In genomic region chr16:87778830-87779579, GRCh38 we compare ENCODE assay signal across 8 cellular contexts. TPM values are rescaled to one million over a fixed set of nuclear protein-coding genes. Genes with fewer than 3 reads are reported as not detected.
DNase-seq lines count a peak whose midpoint lies in the region; ATAC-seq and TF ChIP-seq lines count a peak whose summit lies in the region.

No MANE protein-coding gene starts in this region.

- no peaks in the 10 kb centered on the region for H3K27me3 ChIP-seq in kidney epithelial cell (ENCODE audit: control insufficient read depth, insufficient read depth, low read length)

- H3K36me3 ChIP-seq in kidney epithelial cell (ENCODE audit: control insufficient read depth, insufficient read depth, low read length): no peaks in the 10 kb centered on the region

- peak; percentile 95 for TF ChIP-seq CTCF in AG09319 (IDR thresholded peaks at IDR 0.05; ENCODE audit: low read depth, low read length)
- peak; percentile 99 for TF ChIP-seq CTCF in kidney epithelial cell (IDR thresholded peaks at IDR 0.05; ENCODE audit: insufficient read depth, low read length, poor library complexity, severe bottlenecking)

- ATAC-seq in GM18873 (IDR thresholded peaks at IDR 0.05; ENCODE audit: low FRiP score, unreplicated experiment) (peak; percentile 51), HG03280 (IDR thresholded peaks at IDR 0.05; ENCODE audit: unreplicated experiment) (peak; percentile 54)
- ATAC-seq in activated CD4-positive, CD25-positive, alpha-beta regulatory T cell treated with anti-CD3 and anti-CD28 coated beads, Interleukin-2, amount 50 U/mL, for 24 hours: peak; percentile 84 to 86

- H3K4me3 ChIP-seq in kidney epithelial cell (ENCODE audit: low read depth, low read length): no peak overlapping the region

- DNase-seq in AG09319 (ENCODE audit: extremely low read depth, low read depth): peak; percentile 93
- DNase-seq in NCI-H446 (lab: John Stamatoyannopoulos, UW): peak; percentile 57 to 78
- peak; percentile 88 for DNase-seq in central memory CD4-positive, alpha-beta T cell
- DNase-seq in kidney epithelial cell (ENCODE audit: low read depth): peak; percentile 76
- DNase-seq in stimulated activated CD4-positive, alpha-beta T cell treated with anti-CD3 and anti-CD28 coated beads, Interleukin-1b, Interleukin-23, amount 100 ng/mL, for 24 hours (ENCODE audit: low read depth in 4 of 4, low spot score in 1 of 4): peak; percentile 74 to 93 (median 92)

RNA-seq across cellular contexts. Expression of gene KLHDC4, which starts 13.2 kb away (rescaled TPM):
- total RNA-seq in kidney epithelial cell: 34.8 and 40.4 TPM in 2 replicates
